8 cellular contexts compared by ENCODE assay signal in genomic region chr19:53521373-53522202, GRCh38. TPM values are rescaled to one million over a fixed set of nuclear protein-coding genes. Genes with fewer than 3 reads are reported as not detected.
DNase-seq lines count a peak whose midpoint lies in the region; ATAC-seq and TF ChIP-seq lines count a peak whose summit lies in the region.

No MANE protein-coding gene starts in this region.

- no peak overlapping the region for H3K27ac ChIP-seq in right lobe of liver
- H3K27ac ChIP-seq in tibial artery: peak overlapping the region; percentile 75 to 83

- H3K4me3 Mint-ChIP-seq in activated T-cell treated with anti-CD3 and anti-CD28 coated beads, Interleukin-2, amount 50 U/mL, for 72 hours: peak overlapping the region; percentile 99 to 100
- H3K4me3 Mint-ChIP-seq in activated naive CD8-positive, alpha-beta T cell treated with anti-CD3 and anti-CD28 coated beads, Interleukin-2, amount 10 ng/mL, durations not matched to agents 7 days and 5 days: peak overlapping the region; percentile 93

- H3K36me3 ChIP-seq in right lobe of liver (no peaks in the 10 kb centered on the region), tibial artery (no peaks in the 10 kb centered on the region)

- peak; percentile 12 to 17 for ATAC-seq in activated T-cell treated with anti-CD3 and anti-CD28 coated beads, Interleukin-2, amount 50 U/mL, for 72 hours (replicated peaks in 1 of 2)
- peak; percentile 2 for ATAC-seq in activated naive CD8-positive, alpha-beta T cell treated with anti-CD3 and anti-CD28 coated beads, Interleukin-2, amount 10 ng/mL, durations not matched to agents 7 days and 5 days (ENCODE audit: low read depth)
- no peak for ATAC-seq in right lobe of liver

- TF ChIP-seq POLR2A in right lobe of liver (IDR thresholded peaks at IDR 0.05): no peak

- peak overlapping the region in 2 of 3 donors; percentile 21 to 55 for H3K4me3 ChIP-seq in right lobe of liver
- H3K4me3 ChIP-seq in tibial artery: peak overlapping the region; percentile 55 to 66

- H3K36me3 Mint-ChIP-seq in activated T-cell treated with anti-CD3 and anti-CD28 coated beads, Interleukin-2, amount 50 U/mL, for 72 hours (ENCODE audit: insufficient read depth in 2 of 2): peaks cover 22 to 48% of the 10 kb centered on the region in 2 donors
- H3K36me3 Mint-ChIP-seq in activated naive CD8-positive, alpha-beta T cell treated with anti-CD3 and anti-CD28 coated beads, Interleukin-2, amount 10 ng/mL, durations not matched to agents 7 days and 5 days: peaks cover 30% of the 10 kb centered on the region

- H3K4me1 ChIP-seq in right lobe of liver: no peaks in the 10 kb centered on the region
- H3K4me1 ChIP-seq in tibial artery: peaks cover 0 to 15% (median 9%) of the 10 kb centered on the region in 4 donors

- peak overlapping the region; percentile 94 for H3K27ac Mint-ChIP-seq in activated T-cell treated with anti-CD3 and anti-CD28 coated beads, Interleukin-2, amount 50 U/mL, for 72 hours
- peak overlapping the region; percentile 93 for H3K27ac Mint-ChIP-seq in activated naive CD8-positive, alpha-beta T cell treated with anti-CD3 and anti-CD28 coated beads, Interleukin-2, amount 10 ng/mL, durations not matched to agents 7 days and 5 days

- no peak for TF ChIP-seq CTCF in right lobe of liver (IDR thresholded peaks at IDR 0.05)
- TF ChIP-seq CTCF in tibial artery (IDR thresholded peaks at IDR 0.05): no peak

- H3K27me3 ChIP-seq in right lobe of liver (no peaks in the 10 kb centered on the region), tibial artery (no peaks in the 10 kb centered on the region)

- intact Hi-C loops in right lobe of liver (cut with DNase I) (no loop called here), tibial artery (cut with DNase I; ENCODE audit: low total_unique reads) (no loop called here)

- H3K9me3 Mint-ChIP-seq in activated T-cell treated with anti-CD3 and anti-CD28 coated beads, Interleukin-2, amount 50 U/mL, for 72 hours: peaks cover 10 to 14% of the 10 kb centered on the region in 2 donors
- peaks cover 17% of the 10 kb centered on the region for H3K9me3 Mint-ChIP-seq in activated naive CD8-positive, alpha-beta T cell treated with anti-CD3 and anti-CD28 coated beads, Interleukin-2, amount 10 ng/mL, durations not matched to agents 7 days and 5 days

- WGBS in right lobe of liver (ENCODE audit: insufficient coverage, low coverage, low lambda C conversion rate, missing lambda C conversion rate): 28% methylated on average over 20 of the region's 33 CpGs

- DNase-seq in activated T-cell treated with anti-CD3 and anti-CD28 coated beads, Interleukin-2, amount 50 U/mL, for 72 hours: peak in 1 of 2 donors; percentile 21
- no peak for DNase-seq in activated T-cell treated with anti-CD3 and anti-CD28 coated beads for 4 hours
- DNase-seq in activated naive CD8-positive, alpha-beta T cell treated with anti-CD3 and anti-CD28 coated beads, Interleukin-2, amount 10 ng/mL, durations not matched to agents 7 days and 5 days: no peak
- DNase-seq in right lobe of liver: no peak
- no peak for DNase-seq in tibial artery
- no peak for DNase-seq in dedifferentiated amniotic fluid mesenchymal stem cell (ENCODE audit: extremely low spot score)
- no peak for DNase-seq in SW480 (ENCODE audit: low spot score)
- no peak for DNase-seq in superior temporal gyrus (ENCODE audit: extremely low spot score)

- no peaks in the 10 kb centered on the region for H3K27me3 Mint-ChIP-seq in activated T-cell treated with anti-CD3 and anti-CD28 coated beads, Interleukin-2, amount 50 U/mL, for 72 hours (ENCODE audit: low read depth)
- no peaks in the 10 kb centered on the region for H3K27me3 Mint-ChIP-seq in activated naive CD8-positive, alpha-beta T cell treated with anti-CD3 and anti-CD28 coated beads, Interleukin-2, amount 10 ng/mL, durations not matched to agents 7 days and 5 days

- POLR2A ChIA-PET in activated naive CD8-positive, alpha-beta T cell treated with anti-CD3 and anti-CD28 coated beads, Interleukin-2, amount 10 ng/mL, durations not matched to agents 7 days and 5 days (lab: Charles Lee): interaction anchor here (0.7 to 1.6 kb wide), 4 partner anchors 16 to 625 kb away, joined by 3 to 8 read pairs (median 4); partner anchors contain the start of gene ZNF320

- peaks cover 30% of the 10 kb centered on the region for H3K4me1 Mint-ChIP-seq in activated T-cell treated with anti-CD3 and anti-CD28 coated beads, Interleukin-2, amount 50 U/mL, for 72 hours (ENCODE audit: low read depth)
- H3K4me1 Mint-ChIP-seq in activated naive CD8-positive, alpha-beta T cell treated with anti-CD3 and anti-CD28 coated beads, Interleukin-2, amount 10 ng/mL, durations not matched to agents 7 days and 5 days: peaks cover 14% of the 10 kb centered on the region

- H3K9me3 ChIP-seq in right lobe of liver: peaks cover 0 to 10% (median 3%) of the 10 kb centered on the region in 4 donors
- H3K9me3 ChIP-seq in tibial artery: peaks cover 0 to 11% (median 5%) of the 10 kb centered on the region in 3 donors

RNA-seq across cellular contexts. Expression of gene ZNF331, which starts 16.4 kb away (rescaled TPM):
- total RNA-seq in activated T-cell treated with anti-CD3 and anti-CD28 coated beads, Interleukin-2, amount 50 U/mL, for 72 hours: 10 to 100 TPM; 63.7 to 71.4 TPM
- total RNA-seq in activated naive CD8-positive, alpha-beta T cell treated with anti-CD3 and anti-CD28 coated beads, Interleukin-2, amount 10 ng/mL, durations not matched to agents 7 days and 5 days: 10 to 100 TPM; 27.5 to 29.8 TPM
- 1 to 10 TPM; 2.0 to 5.8 (median 3.5) TPM for total RNA-seq in right lobe of liver

RNA-seq across cellular contexts. Expression of gene ZNF813, which starts 54.1 kb away (rescaled TPM):
- 1 to 10 TPM; 7.9 to 8.2 TPM for total RNA-seq in activated T-cell treated with anti-CD3 and anti-CD28 coated beads, Interleukin-2, amount 50 U/mL, for 72 hours
- total RNA-seq in activated naive CD8-positive, alpha-beta T cell treated with anti-CD3 and anti-CD28 coated beads, Interleukin-2, amount 10 ng/mL, durations not matched to agents 7 days and 5 days: 1 to 10 TPM; 6.1 to 8.5 TPM
- 1 to 10 TPM in 4 of 6 experiments, under 1 TPM in 2; 0.74 to 1.6 (median 1.1) TPM for total RNA-seq in right lobe of liver

Comparison
In these comparisons a context has a peak if more than half of its experiments do, and no peak if none do; other contexts are left out.
1. ATAC-seq: peak in activated T-cell treated with anti-CD3 and anti-CD28 coated beads, Interleukin-2, amount 50 U/mL, for 72 hours (2 of 2) and activated naive CD8-positive, alpha-beta T cell treated with anti-CD3 and anti-CD28 coated beads, Interleukin-2, amount 10 ng/mL, durations not matched to agents 7 days and 5 days (single experiment); none in right lobe of liver (0 of 4).
2. H3K27ac ChIP-seq: peak in tibial artery (2 of 2); none in right lobe of liver (0 of 3).
3. RNA of gene ZNF331, which starts 16.4 kb away (total RNA-seq): 63.7 to 71.4 TPM in activated T-cell treated with anti-CD3 and anti-CD28 coated beads, Interleukin-2, amount 50 U/mL, for 72 hours and 27.5 to 29.8 TPM in activated naive CD8-positive, alpha-beta T cell treated with anti-CD3 and anti-CD28 coated beads, Interleukin-2, amount 10 ng/mL, durations not matched to agents 7 days and 5 days; 2.0 to 5.8 TPM in right lobe of liver; every median in the first group is over 4 times any median in the second.